11 cellular contexts compared by ENCODE assay signal in genomic region chr19:44626067-44626624, GRCh38.
DNase-seq lines count a peak whose midpoint lies in the region; ATAC-seq, FAIRE-seq and TF ChIP-seq lines count a peak whose summit lies in the region.
"Had no signal": no experiment of that assay in that cellular context is flagged by ENCODE, and none has a peak within 500 bp of the region (broad histone marks: within the 10 kb centered on the region; RNA-seq: fewer than 3 reads in every experiment).

No MANE protein-coding gene starts in this region.

- ATAC-seq in HG03521 (IDR thresholded peaks at IDR 0.05; ENCODE audit: unreplicated experiment) = no peak
- ATAC-seq: activated naive CD8-positive, alpha-beta T cell treated with anti-CD3 and anti-CD28 coated beads, Interleukin-2, amount 50 U/mL, for 24 hours had no signal

- peaks cover 18% of the 10 kb centered on the region for H3K4me1 ChIP-seq in adipocyte (ENCODE audit: control insufficient read depth, insufficient read depth, low read length)

- H3K36me3 ChIP-seq in adipocyte (ENCODE audit: control insufficient read depth, insufficient read depth, low read length, severe bottlenecking) = no peaks in the 10 kb centered on the region

- FAIRE-seq in H54 (lab: Jason Lieb, UNC) = peak; percentile 82
- FAIRE-seq: G401.6 had no signal

- no peaks in the 10 kb centered on the region for H3K27me3 ChIP-seq in adipocyte (replicated peaks; ENCODE audit: control insufficient read depth, insufficient read depth, low read length)

- TF ChIP-seq CTCF in foreskin fibroblast (IDR thresholded peaks at IDR 0.05; ENCODE audit: low read depth, low read length) (no peak), retinal pigment epithelial cell (conservative IDR thresholded peaks at IDR 0.05; ENCODE audit: low read depth, low read length) (no peak)

- TF ChIP-seq POLR2A in H54 (IDR thresholded peaks at IDR 0.05; ENCODE audit: low read depth, low read length) = no peak

- DNase-seq in H54 (ENCODE audit: insufficient read length, low spot score) (peak; percentile 73), adipocyte (ENCODE audit: low read depth) (peak; percentile 76), foreskin fibroblast (peak; percentile 95 to 96), retinal pigment epithelial cell (ENCODE audit: low read depth) (peak; percentile 85), NCI-H1417 treated with DMSO at 0.1 percent for 48 hours (lab: John Stamatoyannopoulos, UW) (no peak), SIG-M5 (lab: John Stamatoyannopoulos, UW) (no peak), NCI-H2029 (lab: John Stamatoyannopoulos, UW) (no peak)
- DNase-seq: activated naive CD8-positive, alpha-beta T cell treated with anti-CD3 and anti-CD28 coated beads, Interleukin-2, amount 50 U/mL, for 24 hours; OCI-M1 had no signal

- H3K4me3 ChIP-seq in adipocyte (ENCODE audit: low read length) (no peak overlapping the region), foreskin fibroblast (ENCODE audit: low read depth in 1 of 2, low read length in 2 of 2) (no peak overlapping the region), retinal pigment epithelial cell (ENCODE audit: low read length) (no peak overlapping the region)

- H3K9me3 ChIP-seq in adipocyte (ENCODE audit: control insufficient read depth, low read length) = no peaks in the 10 kb centered on the region

- H3K9ac ChIP-seq in adipocyte (ENCODE audit: low read length) = no peak overlapping the region

Comparison
In these comparisons a context has a peak if more than half of its experiments do, and no peak if none do; other contexts are left out.
1. DNase-seq: peak in H54 (single experiment), adipocyte (single experiment), foreskin fibroblast (2 of 2) and retinal pigment epithelial cell (single experiment); none in NCI-H1417 treated with DMSO at 0.1 percent for 48 hours (single experiment), SIG-M5 (single experiment) and NCI-H2029 (single experiment).